ENCODE assay signal across 12 cellular contexts in genomic region chr9:18490591-18491370, GRCh38. TPM values are rescaled to one million over a fixed set of nuclear protein-coding genes. Genes with fewer than 3 reads are reported as not detected.
DNase-seq lines count a peak whose midpoint lies in the region; ATAC-seq and TF ChIP-seq lines count a peak whose summit lies in the region.
"Had no signal": no experiment of that assay in that cellular context is flagged by ENCODE, and none has a peak within 500 bp of the region (broad histone marks: within the 10 kb centered on the region; RNA-seq: fewer than 3 reads in every experiment).

No MANE protein-coding gene starts in this region.

- no peaks in the 10 kb centered on the region for H3K9me3 ChIP-seq in HUES64 (ENCODE audit: insufficient read depth, low read depth, low read length)
- no peaks in the 10 kb centered on the region for H3K9me3 ChIP-seq in thoracic aorta
- H3K9me3 ChIP-seq: prostate gland had no signal

- H3K27me3 ChIP-seq in HUES64 (ENCODE audit: insufficient read depth, low read length), result no peaks in the 10 kb centered on the region
- H3K27me3 ChIP-seq in kidney epithelial cell (ENCODE audit: control insufficient read depth, insufficient read depth, low read length), result no peaks in the 10 kb centered on the region
- H3K27me3 ChIP-seq in thoracic aorta (replicated peaks; ENCODE audit: insufficient read depth), result no peaks in the 10 kb centered on the region

- H3K4me1 ChIP-seq in HUES64 (ENCODE audit: insufficient read depth, low read length) (peaks cover 6% of the 10 kb centered on the region; the same call in 1 of the 2 replicates), thoracic aorta (ENCODE audit: control insufficient read depth in 1 of 2, low read depth in 2 of 2) (peaks cover 22 to 58% of the 10 kb centered on the region in 2 donors)
- H3K4me1 ChIP-seq: prostate gland had no signal

- H3K36me3 ChIP-seq in HUES64 (ENCODE audit: insufficient read depth, low read length) (no peaks in the 10 kb centered on the region), kidney epithelial cell (ENCODE audit: control insufficient read depth, insufficient read depth, low read length) (no peaks in the 10 kb centered on the region), thoracic aorta (no peaks in the 10 kb centered on the region)
- H3K36me3 ChIP-seq: prostate gland had no signal

- DNase-seq in astrocyte of the hippocampus (ENCODE audit: low read depth, low spot score) (peak; percentile 98), kidney epithelial cell (ENCODE audit: low read depth) (peak; percentile 96), thoracic aorta (ENCODE audit: low spot score) (peak; percentile 60), occipital lobe (lab: John Stamatoyannopoulos, UW) (no peak), SKM-1 (lab: John Stamatoyannopoulos, UW; ENCODE audit: unreplicated experiment) (no peak)
- DNase-seq: substantia nigra had no signal

- 0 out of 2 replicates have a peak overlapping the region, but pooled peaks have one; percentile 4 for H3K9ac ChIP-seq in HUES64 (ENCODE audit: low read depth, low read length)
- H3K9ac ChIP-seq: KMS-11 had no signal

- H3K4me3 ChIP-seq in HUES64 (ENCODE audit: low read length) (no peak overlapping the region), kidney epithelial cell (ENCODE audit: low read depth, low read length) (peak overlapping the region; percentile 23), thoracic aorta (peak overlapping the region; percentile 65)
- H3K4me3 ChIP-seq: prostate gland had no signal

- H3K27ac ChIP-seq in HUES64 (ENCODE audit: low read depth, low read length) (no peak overlapping the region), thoracic aorta (peak overlapping the region; percentile 86 to 96)
- H3K27ac ChIP-seq: KMS-11 had no signal

- no peak for TF ChIP-seq CTCF in kidney epithelial cell (IDR thresholded peaks at IDR 0.05; ENCODE audit: insufficient read depth, low read length, poor library complexity, severe bottlenecking)
- TF ChIP-seq CTCF in thoracic aorta (IDR thresholded peaks at IDR 0.05), result no peak

- 76% methylated on average over 8 of the region's 8 CpGs for WGBS in HUES64

- peak; percentile 78 for ATAC-seq in thoracic aorta (ENCODE audit: insufficient number of reproducible peaks, low FRiP score, low read depth)
- no peak for ATAC-seq in HG03342 (IDR thresholded peaks at IDR 0.05; ENCODE audit: unreplicated experiment)
- no peak for ATAC-seq in HG02571 (IDR thresholded peaks at IDR 0.05; ENCODE audit: unreplicated experiment)
- ATAC-seq: HCT116 had no signal

RNA-seq across cellular contexts. Expression of gene ADAMTSL1, which starts 16.8 kb away (rescaled TPM):
- 1.0 TPM for polyA plus RNA-seq in HUES64 (2013, experiment 1 of 2)
- polyA plus RNA-seq in HUES64 (2013, experiment 2 of 2), result 0.95 TPM
- total RNA-seq in kidney epithelial cell (0.08 and 0.62 TPM in 2 replicates), thoracic aorta (10 to 100 TPM; 61.4 to 75.5 TPM), occipital lobe (7.3 TPM)

Comparison
In these comparisons a context has a peak if more than half of its experiments do, and no peak if none do; other contexts are left out.
1. DNase-seq: peak in astrocyte of the hippocampus (single experiment), kidney epithelial cell (single experiment) and thoracic aorta (single experiment); none in occipital lobe (single experiment) and SKM-1 (single experiment).